11 cellular contexts compared by ENCODE assay signal in the genomic region with DNA sequence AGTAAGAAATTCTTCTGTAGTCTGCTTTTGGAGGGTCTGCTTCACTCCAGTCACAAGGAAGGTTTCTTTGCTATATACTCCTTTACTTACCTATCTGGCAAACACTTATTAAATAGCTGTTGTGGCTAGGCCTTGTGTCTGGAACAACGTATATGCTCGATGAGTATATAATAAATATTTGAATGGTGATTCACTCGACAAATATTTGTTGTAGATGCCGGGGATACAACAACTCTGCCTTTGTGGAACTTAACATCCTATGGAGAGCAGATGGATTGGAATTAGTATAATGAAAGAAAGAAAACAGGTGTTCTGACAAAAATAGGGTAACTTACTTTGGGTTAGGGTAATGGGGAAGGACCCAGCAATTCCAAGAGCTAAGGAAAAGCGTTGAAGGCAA. TPM values are rescaled to one million over a fixed set of nuclear protein-coding genes. Genes with fewer than 3 reads are reported as not detected.
DNase-seq lines count a peak whose midpoint lies in the region; TF ChIP-seq lines count a peak whose summit lies in the region.
"Had no signal": no experiment of that assay in that cellular context is flagged by ENCODE, and none has a peak within 500 bp of the region (broad histone marks: within the 10 kb centered on the region; RNA-seq: fewer than 3 reads in every experiment).

No MANE protein-coding gene starts in this region.

- H3K27ac Mint-ChIP-seq in endothelial cell (ENCODE audit: unreplicated experiment), result peak overlapping the region; percentile 39
- H3K27ac Mint-ChIP-seq: activated CD4-positive, alpha-beta memory T cell treated with anti-CD3 and anti-CD28 coated beads, Interleukin-2, amount 10 ng/mL, durations not matched to agents 7 days and 5 days had no signal

- H3K9ac ChIP-seq in skeletal muscle satellite cell (ENCODE audit: low read depth, low read length), result no peak overlapping the region

- no peaks in the 10 kb centered on the region for H3K9me3 Mint-ChIP-seq in endothelial cell (ENCODE audit: unreplicated experiment)
- H3K9me3 Mint-ChIP-seq: activated CD4-positive, alpha-beta memory T cell treated with anti-CD3 and anti-CD28 coated beads, Interleukin-2, amount 10 ng/mL, durations not matched to agents 7 days and 5 days had no signal

- H3K27me3 ChIP-seq in skeletal muscle satellite cell (ENCODE audit: control insufficient read depth, insufficient read depth, low read length), result no peaks in the 10 kb centered on the region
- H3K27me3 ChIP-seq: right atrium auricular region had no signal

- H3K4me1 ChIP-seq in skeletal muscle satellite cell (ENCODE audit: control insufficient read depth, insufficient read depth, low read length), result peaks cover 26% of the 10 kb centered on the region

- H3K4me3 Mint-ChIP-seq in endothelial cell (ENCODE audit: unreplicated experiment), result no peak overlapping the region
- H3K4me3 Mint-ChIP-seq: activated CD4-positive, alpha-beta memory T cell treated with anti-CD3 and anti-CD28 coated beads, Interleukin-2, amount 10 ng/mL, durations not matched to agents 7 days and 5 days had no signal

- no peak for TF ChIP-seq CTCF in endothelial cell (IDR thresholded peaks at IDR 0.05; ENCODE audit: unreplicated experiment)

- DNase-seq in NCI-H748 (lab: John Stamatoyannopoulos, UW; ENCODE audit: unreplicated experiment) (peak; percentile 15), NCI-H748 treated with DMSO at 0.1 percent for 48 hours (lab: John Stamatoyannopoulos, UW) (no peak), RPMI7951 (ENCODE audit: low read depth) (peak; percentile 18), endothelial cell (ENCODE audit: low spot score) (no peak), GF-D8 (lab: John Stamatoyannopoulos, UW) (no peak), DMS 273 (lab: John Stamatoyannopoulos, UW; ENCODE audit: unreplicated experiment) (no peak)
- DNase-seq in stimulated activated CD4-positive, alpha-beta T cell treated with anti-CD3 and anti-CD28 coated beads, Interleukin-4, amount 100 ng/mL, for 4 hours, result no peak
- DNase-seq: activated CD4-positive, alpha-beta memory T cell treated with anti-CD3 and anti-CD28 coated beads, Interleukin-2, amount 10 ng/mL, durations not matched to agents 7 days and 5 days; aorta had no signal

- H3K36me3 ChIP-seq in skeletal muscle satellite cell (ENCODE audit: insufficient read depth, low read length), result no peaks in the 10 kb centered on the region
- H3K36me3 ChIP-seq: right atrium auricular region had no signal

- H3K4me2 ChIP-seq in skeletal muscle satellite cell (ENCODE audit: low read length), result peak overlapping the region; percentile 23

- H3K4me3 ChIP-seq in skeletal muscle satellite cell (ENCODE audit: low read length), result no peak overlapping the region
- H3K4me3 ChIP-seq: right atrium auricular region had no signal

- peaks cover 15% of the 10 kb centered on the region for H3K4me1 Mint-ChIP-seq in endothelial cell (ENCODE audit: unreplicated experiment)

- no peaks in the 10 kb centered on the region for H3K27me3 Mint-ChIP-seq in endothelial cell (ENCODE audit: unreplicated experiment)
- H3K27me3 Mint-ChIP-seq: activated CD4-positive, alpha-beta memory T cell treated with anti-CD3 and anti-CD28 coated beads, Interleukin-2, amount 10 ng/mL, durations not matched to agents 7 days and 5 days had no signal

- H3K9me3 ChIP-seq in skeletal muscle satellite cell (replicated peaks; ENCODE audit: low read length), result no peaks in the 10 kb centered on the region
- H3K9me3 ChIP-seq: right atrium auricular region had no signal

- H3K36me3 Mint-ChIP-seq in endothelial cell (ENCODE audit: low read depth, unreplicated experiment), result no peaks in the 10 kb centered on the region

RNA-seq across cellular contexts. Expression of a gene that starts 31.1 kb away (rescaled TPM):
- total RNA-seq in RPMI7951 (2014; rRNA removed; shearing (Covaris generic)), result 39.7 and 40.6 TPM in 2 replicates
- 95.3 TPM for total RNA-seq in endothelial cell (ENCODE audit: unreplicated experiment)
- total RNA-seq in skeletal muscle satellite cell (2012; rRNA removed), result 41.7 and 48.2 TPM in 2 replicates

RNA-seq across cellular contexts. Expression of a gene that starts 40.5 kb away (rescaled TPM):
- 48.4 and 57.0 TPM in 2 replicates for total RNA-seq in RPMI7951 (2014; rRNA removed; shearing (Covaris generic))
- 65.3 TPM for total RNA-seq in endothelial cell (ENCODE audit: unreplicated experiment)
- total RNA-seq in skeletal muscle satellite cell (2012; rRNA removed), result 69.0 and 79.9 TPM in 2 replicates

Comparison
In these comparisons a context has a peak if more than half of its experiments do, and no peak if none do; other contexts are left out.
1. DNase-seq: peak in NCI-H748 (single experiment) and RPMI7951 (single experiment); none in NCI-H748 treated with DMSO at 0.1 percent for 48 hours (single experiment), endothelial cell (single experiment), stimulated activated CD4-positive, alpha-beta T cell treated with anti-CD3 and anti-CD28 coated beads, Interleukin-4, amount 100 ng/mL, for 4 hours (0 of 2), GF-D8 (single experiment) and DMS 273 (single experiment).